ENCODE assay signal across 9 cellular contexts in genomic region chr3:146160964-146161724, GRCh38. TPM values are rescaled to one million over a fixed set of nuclear protein-coding genes. Genes with fewer than 3 reads are reported as not detected.
DNase-seq lines count a peak whose midpoint lies in the region; ATAC-seq and TF ChIP-seq lines count a peak whose summit lies in the region.
"Had no signal": no experiment of that assay in that cellular context is flagged by ENCODE, and none has a peak within 500 bp of the region (broad histone marks: within the 10 kb centered on the region; RNA-seq: fewer than 3 reads in every experiment).

TSS of gene PLOD2 (minus strand) at chr3:146161184. CDS start at chr3:146160989, 195 bp downstream.

- no peak within 1 kb of the TSS for H3K56ac ChIP-seq in H9 (ENCODE audit: insufficient read length, low read depth, low read length)

- no CpG with 5 or more reads among the region's 76 CpGs for WGBS in H9 (ENCODE audit: extremely low coverage, insufficient read length, low lambda C conversion rate)
- WGBS in esophagus, 2 donors = 1% methylated on average over 59 to 76 of the region's 76 CpGs

- no peak within 1 kb of the TSS for H4K91ac ChIP-seq in H9 (ENCODE audit: insufficient read length, low read depth, low read length)

- H3K4me3 ChIP-seq in esophagus (ENCODE audit: low read depth in 1 of 2, low read length in 2 of 2) (peak within 1 kb of the TSS; percentile 67 to 81), thoracic aorta (peak within 1 kb of the TSS; percentile 85)

- H4K5ac ChIP-seq in H9 (ENCODE audit: insufficient read length, low read depth, low read length) = no peak within 1 kb of the TSS

- H3K9ac ChIP-seq in H9 (ENCODE audit: extremely low read depth, insufficient read length, low read length) = peak within 1 kb of the TSS; percentile 74

- H3K14ac ChIP-seq in H9 (ENCODE audit: insufficient read depth, low read length) = peak within 1 kb of the TSS; percentile 81

- H3K4ac ChIP-seq in H9 (ENCODE audit: low read depth, low read length) = no peak within 1 kb of the TSS

- H2AK5ac ChIP-seq in H9 (ENCODE audit: insufficient read length, low read length) = no peak within 1 kb of the TSS

- H3K9me3 ChIP-seq in H9 (ENCODE audit: control insufficient read depth, low read depth, low read length) = no peaks in the 10 kb centered on the region
- H3K9me3 ChIP-seq in esophagus (ENCODE audit: control insufficient read depth in 2 of 2, insufficient read depth in 1 of 2, low read depth in 1 of 2, low read length in 1 of 2) = no peaks in the 10 kb centered on the region
- no peaks in the 10 kb centered on the region for H3K9me3 ChIP-seq in thoracic aorta

- H3K4me3 Mint-ChIP-seq in H9 = peak within 1 kb of the TSS; percentile 80 to 88
- peak within 1 kb of the TSS; percentile 53 for H3K4me3 Mint-ChIP-seq in activated CD4-positive, alpha-beta T cell treated with anti-CD3 and anti-CD28 coated beads, Interleukin-2, amount 10 ng/mL, durations not matched to agents 7 days and 5 days
- H3K4me3 Mint-ChIP-seq in mesothelial cell of epicardium = peak within 1 kb of the TSS; percentile 88

- H3K36me3 Mint-ChIP-seq in H9 (ENCODE audit: insufficient read depth in 1 of 3, low read depth in 3 of 3) = no peaks in the 10 kb centered on the region; a peak in 1 of 7 replicates
- no peaks in the 10 kb centered on the region for H3K36me3 Mint-ChIP-seq in activated CD4-positive, alpha-beta T cell treated with anti-CD3 and anti-CD28 coated beads, Interleukin-2, amount 10 ng/mL, durations not matched to agents 7 days and 5 days (ENCODE audit: low read depth)
- H3K36me3 Mint-ChIP-seq in mesothelial cell of epicardium = no peaks in the 10 kb centered on the region

- H3K36me3 ChIP-seq in esophagus (ENCODE audit: control insufficient read depth in 2 of 2, insufficient read depth in 2 of 2, low read length in 1 of 2) (no peaks in the 10 kb centered on the region), thoracic aorta (no peaks in the 10 kb centered on the region)

- H3K27ac Mint-ChIP-seq in H9 = peak within 1 kb of the TSS; percentile 85 to 93 (median 92)
- no peak within 1 kb of the TSS for H3K27ac Mint-ChIP-seq in activated CD4-positive, alpha-beta T cell treated with anti-CD3 and anti-CD28 coated beads, Interleukin-2, amount 10 ng/mL, durations not matched to agents 7 days and 5 days
- H3K27ac Mint-ChIP-seq in mesothelial cell of epicardium = peak within 1 kb of the TSS; percentile 93

- H3K4me1 Mint-ChIP-seq in H9 (peaks cover 30 to 48% of the 10 kb centered on the region in 2 experiments), mesothelial cell of epicardium (peaks cover 71% of the 10 kb centered on the region)
- peaks cover 16% of the 10 kb centered on the region for H3K4me1 Mint-ChIP-seq in activated CD4-positive, alpha-beta T cell treated with anti-CD3 and anti-CD28 coated beads, Interleukin-2, amount 10 ng/mL, durations not matched to agents 7 days and 5 days

- DNase-seq in NCI-H524 (lab: John Stamatoyannopoulos, UW) = peak; percentile 74 to 92
- no peak for DNase-seq in NCI-H524 treated with DMSO at 0.1 percent for 48 hours (lab: John Stamatoyannopoulos, UW)
- peak; percentile 74 for DNase-seq in H9
- DNase-seq in NCI-H1417 (lab: John Stamatoyannopoulos, UW) = peak; percentile 29 to 89 (median 88)
- DNase-seq in activated CD4-positive, alpha-beta T cell treated with anti-CD3 and anti-CD28 coated beads, Interleukin-2, amount 10 ng/mL, durations not matched to agents 7 days and 5 days = peak; percentile 8
- DNase-seq in mesothelial cell of epicardium (ENCODE audit: low spot score in 2 of 2, unreplicated experiment in 2 of 2) = peak; percentile 55 to 81
- peak; percentile 47 for DNase-seq in thoracic aorta (ENCODE audit: low spot score)
- DNase-seq: DND-41 had no signal

- H3K4me2 ChIP-seq in H9 (ENCODE audit: insufficient read depth, insufficient read length, low read length) = peak within 1 kb of the TSS; percentile 78

- peak within 1 kb of the TSS; percentile 66 for H2AFZ ChIP-seq in H9 (ENCODE audit: low read length)

- H3K9me3 Mint-ChIP-seq in H9 = no peaks in the 10 kb centered on the region
- H3K9me3 Mint-ChIP-seq in activated CD4-positive, alpha-beta T cell treated with anti-CD3 and anti-CD28 coated beads, Interleukin-2, amount 10 ng/mL, durations not matched to agents 7 days and 5 days = no peaks in the 10 kb centered on the region
- no peaks in the 10 kb centered on the region for H3K9me3 Mint-ChIP-seq in mesothelial cell of epicardium

- H4K20me1 ChIP-seq in H9 (ENCODE audit: control insufficient read depth, insufficient read depth, insufficient read length) = no peaks in the 10 kb centered on the region

- peak; percentile 46 for ATAC-seq in thoracic aorta (ENCODE audit: insufficient number of reproducible peaks, low FRiP score, low read depth)

- no peak within 1 kb of the TSS for H4K8ac ChIP-seq in H9 (replicated peaks; ENCODE audit: insufficient read length, low read depth, low read length)

- H2BK20ac ChIP-seq in H9 (ENCODE audit: low read depth, low read length, poor library complexity, severe bottlenecking) = no peak within 1 kb of the TSS

- H3K27me3 Mint-ChIP-seq in H9 (ENCODE audit: low read depth) = peaks cover 16% of the 10 kb centered on the region
- H3K27me3 Mint-ChIP-seq in activated CD4-positive, alpha-beta T cell treated with anti-CD3 and anti-CD28 coated beads, Interleukin-2, amount 10 ng/mL, durations not matched to agents 7 days and 5 days = peaks cover 62% of the 10 kb centered on the region
- no peaks in the 10 kb centered on the region for H3K27me3 Mint-ChIP-seq in mesothelial cell of epicardium (ENCODE audit: low read depth)

- H3K4me1 ChIP-seq in H9 (ENCODE audit: insufficient read depth, low read length) (peaks cover 5% of the 10 kb centered on the region; the same call in 1 of the 2 replicates), esophagus (ENCODE audit: control insufficient read depth in 2 of 2, insufficient read depth in 2 of 2, low read length in 1 of 2) (no peaks in the 10 kb centered on the region), thoracic aorta (ENCODE audit: control insufficient read depth in 1 of 2, low read depth in 2 of 2) (peaks cover 26 to 64% of the 10 kb centered on the region in 2 donors)

- H3K79me1 ChIP-seq in H9 (ENCODE audit: insufficient read depth, low read depth, low read length, poor library complexity, severe bottlenecking) = no peaks in the 10 kb centered on the region

- CTCF ChIA-PET in activated CD4-positive, alpha-beta T cell treated with anti-CD3 and anti-CD28 coated beads, Interleukin-2, amount 10 ng/mL, durations not matched to agents 7 days and 5 days (lab: Charles Lee) = no interaction called here

- H2BK12ac ChIP-seq in H9 (ENCODE audit: insufficient read length, low read depth, low read length) = no peak within 1 kb of the TSS

- peak within 1 kb of the TSS; percentile 77 for H3K18ac ChIP-seq in H9 (ENCODE audit: insufficient read length, low read depth, low read length)

- H2BK5ac ChIP-seq in H9 (ENCODE audit: insufficient read length, low read length) = no peak within 1 kb of the TSS

- H3K27me3 ChIP-seq in H9 (ENCODE audit: insufficient read depth, low read length) (no peaks in the 10 kb centered on the region), esophagus (ENCODE audit: control insufficient read depth in 1 of 2, insufficient read depth in 2 of 2, low read length in 2 of 2) (no peaks in the 10 kb centered on the region), thoracic aorta (replicated peaks; ENCODE audit: insufficient read depth) (no peaks in the 10 kb centered on the region)

- H3K27ac ChIP-seq in H9 (ENCODE audit: insufficient read length, low read depth, low read length) (peak within 1 kb of the TSS; percentile 49), esophagus (ENCODE audit: low read depth in 2 of 2, low read length in 1 of 2) (peak within 1 kb of the TSS; percentile 84 to 95), thoracic aorta (peak within 1 kb of the TSS; percentile 98 to 99)

- no peak within 1 kb of the TSS for H2BK15ac ChIP-seq in H9 (ENCODE audit: low read depth, low read length)

- POLR2A ChIA-PET in activated CD4-positive, alpha-beta T cell treated with anti-CD3 and anti-CD28 coated beads, Interleukin-2, amount 10 ng/mL, durations not matched to agents 7 days and 5 days (lab: Charles Lee) = no interaction called here

- H2BK120ac ChIP-seq in H9 (ENCODE audit: low read depth, low read length, poor library complexity, severe bottlenecking) = no peak within 1 kb of the TSS

- no peak within 1 kb of the TSS for H3T11ph ChIP-seq in H9 (ENCODE audit: low read length)

- TF ChIP-seq CTCF in H9 (conservative IDR thresholded peaks at IDR 0.05) = no peak
- TF ChIP-seq CTCF in mesothelial cell of epicardium (IDR thresholded peaks at IDR 0.05; ENCODE audit: unreplicated experiment) = no peak
- no peak for TF ChIP-seq CTCF in thoracic aorta (IDR thresholded peaks at IDR 0.05)

- H3K23me2 ChIP-seq in H9 (ENCODE audit: insufficient read length, low read depth, low read length, poor library complexity, severe bottlenecking) = no peaks in the 10 kb centered on the region

- no peaks in the 10 kb centered on the region; the same call in 1 of the 2 replicates for H3K79me2 ChIP-seq in H9 (ENCODE audit: insufficient read depth, low read length)

- H3K23ac ChIP-seq in H9 (ENCODE audit: insufficient read length, low read depth, low read length) = no peak within 1 kb of the TSS

RNA-seq across cellular contexts. Expression of gene PLOD2, which starts in this region (rescaled TPM):
- total RNA-seq in H9 (2021) = 17.9 and 19.3 TPM in 2 replicates
- total RNA-seq in activated CD4-positive, alpha-beta T cell treated with anti-CD3 and anti-CD28 coated beads, Interleukin-2, amount 10 ng/mL, durations not matched to agents 7 days and 5 days = under 1 TPM in 1 of 2 experiments, not detected in 1; 0.10 TPM
- 10 to 100 TPM; 13.8 to 15.5 TPM for polyA plus RNA-seq in esophagus
- total RNA-seq in mesothelial cell of epicardium = 83.2 to 86.6 TPM (median 86.0 TPM) in 3 replicates
- 10 to 100 TPM; 42.8 to 92.6 TPM for total RNA-seq in thoracic aorta

Comparison
In these comparisons a context has a peak if more than half of its experiments do, and no peak if none do; other contexts are left out.
1. RNA of gene PLOD2 (total RNA-seq): 42.8 to 92.6 TPM in thoracic aorta, 83.2 to 86.6 TPM in mesothelial cell of epicardium and 17.9 to 19.3 TPM in H9; 0.10 TPM in activated CD4-positive, alpha-beta T cell treated with anti-CD3 and anti-CD28 coated beads, Interleukin-2, amount 10 ng/mL, durations not matched to agents 7 days and 5 days; every median in the first group is over 10 times any median in the second.
2. Peak in DNase-seq in activated CD4-positive, alpha-beta T cell treated with anti-CD3 and anti-CD28 coated beads, Interleukin-2, amount 10 ng/mL, durations not matched to agents 7 days and 5 days; RNA of the gene not detected or under 1 TPM.
3. Peak in every context shown above with its lines, with median percentiles within 50 percentile points of each other: H3K27ac ChIP-seq and H3K4me3 Mint-ChIP-seq.